In genomic region chr15:79609501-79609900, GRCh38 we compare ENCODE assay signal across 20 cellular contexts.
DNase-seq lines count a peak whose midpoint lies in the region; ATAC-seq and TF ChIP-seq lines count a peak whose summit lies in the region.
"Had no signal": no experiment of that assay in that cellular context is flagged by ENCODE, and none has a peak within 500 bp of the region (broad histone marks: within the 10 kb centered on the region; RNA-seq: fewer than 3 reads in every experiment).

No MANE protein-coding gene starts in this region.

- DNase-seq in ACHN (peak; percentile 14), esophagus muscularis mucosa (ENCODE audit: extremely low spot score) (peak; percentile 79), kidney tubule cell (ENCODE audit: low spot score) (peak; percentile 71), renal cortical epithelial cell (ENCODE audit: low read depth) (peak; percentile 1), SKM-1 treated with dmso at 0.1 percent for 144 hours (lab: John Stamatoyannopoulos, UW; ENCODE audit: unreplicated experiment) (no peak)
- DNase-seq: AML-193; BE2C; Calu3; CD4-positive, alpha-beta T cell; CD8-positive, alpha-beta memory T cell; DMS53; DMS79 treated with DMSO at 0.1 percent for 48 hours; GF-D8; HFFc6 had no signal

- no peak overlapping the region for H3K27ac ChIP-seq in esophagus muscularis mucosa (replicated peaks in 1 of 4)
- H3K27ac ChIP-seq: 22Rv1; BLaER1 treated with 17β-estradiol and CSF1 and Interleukin-3, amounts not matched to agents 10 nM and 100 nM had no signal

- in situ Hi-C loops in ACHN (cut with HindIII; ENCODE audit: low pct_ligation_motif_present, low pct_unique_long_range_greater_than_20kb, low sequenced_read_pairs), result no loop called here

- no peak for ATAC-seq in HG02885 (IDR thresholded peaks at IDR 0.05; ENCODE audit: poor library complexity, unreplicated experiment)
- ATAC-seq in GM21717 (IDR thresholded peaks at IDR 0.05; ENCODE audit: unreplicated experiment), result no peak
- ATAC-seq: GM23338 had no signal

- H3K4me1 ChIP-seq in esophagus muscularis mucosa, result no peaks in the 10 kb centered on the region
- H3K4me1 ChIP-seq: BLaER1 treated with 17β-estradiol and CSF1 and Interleukin-3, amounts not matched to agents 10 nM and 100 nM; HAP-1 had no signal

- no peaks in the 10 kb centered on the region for H3K9me3 ChIP-seq in esophagus muscularis mucosa
- H3K9me3 ChIP-seq: BE2C; BLaER1 treated with 17β-estradiol and CSF1 and Interleukin-3, amounts not matched to agents 10 nM and 100 nM; HAP-1 had no signal

- intact Hi-C loops in esophagus muscularis mucosa (cut with DNase I), result no loop called here

- no peak for TF ChIP-seq POLR2A in esophagus muscularis mucosa (IDR thresholded peaks at IDR 0.05; ENCODE audit: low read depth)

- TF ChIP-seq CTCF in esophagus muscularis mucosa (IDR thresholded peaks at IDR 0.05), result no peak

- TF ChIP-seq EP300 in esophagus muscularis mucosa (IDR thresholded peaks at IDR 0.05), result no peak

- H3K36me3 ChIP-seq in esophagus muscularis mucosa, result no peaks in the 10 kb centered on the region
- H3K36me3 ChIP-seq: BE2C; BLaER1 treated with 17β-estradiol and CSF1 and Interleukin-3, amounts not matched to agents 10 nM and 100 nM; HAP-1 had no signal

- H3K27me3 ChIP-seq in esophagus muscularis mucosa, result peaks cover 0 to 6% (median 0%) of the 10 kb centered on the region in 4 donors
- H3K27me3 ChIP-seq: BE2C; BLaER1 treated with 17β-estradiol and CSF1 and Interleukin-3, amounts not matched to agents 10 nM and 100 nM had no signal

- no peak overlapping the region for H3K4me3 ChIP-seq in esophagus muscularis mucosa
- H3K4me3 ChIP-seq: BLaER1 treated with 17β-estradiol and CSF1 and Interleukin-3, amounts not matched to agents 10 nM and 100 nM; GM23338; HAP-1 had no signal

- 90% methylated on average over 4 of the region's 4 CpGs for WGBS in esophagus muscularis mucosa
